ENCODE assay signal across 24 cellular contexts in the genomic region with DNA sequence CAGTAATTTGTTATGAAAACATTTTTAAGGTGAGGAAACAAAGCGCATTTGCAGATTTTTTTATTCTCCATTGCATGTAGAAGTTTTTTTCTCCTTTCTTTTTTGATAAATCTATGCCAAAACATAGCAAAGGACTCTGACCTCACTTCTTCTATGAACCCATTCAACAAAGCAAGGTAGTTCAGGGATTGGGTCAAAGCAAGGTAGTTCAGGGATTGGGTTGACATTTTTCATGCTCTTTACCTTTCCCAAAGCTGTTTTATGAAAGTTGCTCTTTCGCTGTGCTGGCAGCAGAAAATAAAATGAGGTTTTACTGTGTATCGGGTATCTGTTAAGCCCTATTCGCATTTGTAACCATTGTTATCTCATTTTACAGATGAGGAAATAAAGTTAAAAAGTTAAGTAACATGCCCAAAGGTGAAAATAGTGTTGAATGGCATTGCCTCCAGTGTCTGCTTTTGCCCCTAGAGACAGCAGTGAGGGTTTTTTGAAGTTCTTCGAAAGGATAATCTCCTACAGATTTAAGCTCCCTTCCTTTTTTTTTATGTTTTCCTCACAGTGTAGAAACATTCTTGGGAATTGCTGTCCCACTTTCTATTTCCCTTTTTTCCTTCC.
"Had no signal": no experiment of that assay in that cellular context is flagged by ENCODE, and none has a peak within 500 bp of the region (broad histone marks: within the 10 kb centered on the region; RNA-seq: fewer than 3 reads in every experiment).

No MANE protein-coding gene starts in this region.

- H3K4me3 Mint-ChIP-seq: activated CD4-positive, alpha-beta T cell treated with anti-CD3 and anti-CD28 coated beads, Interleukin-2, amount 10 ng/mL, durations not matched to agents 24 days and 14 days; activated naive CD8-positive, alpha-beta T cell treated with anti-CD3 and anti-CD28 coated beads for 36 hours; activated T-cell treated with anti-CD3 and anti-CD28 coated beads, Interleukin-2, amount 50 U/mL, for 24 hours had no signal

- H3K27ac Mint-ChIP-seq: activated CD4-positive, alpha-beta T cell treated with anti-CD3 and anti-CD28 coated beads, Interleukin-2, amount 10 ng/mL, durations not matched to agents 24 days and 14 days; activated naive CD8-positive, alpha-beta T cell treated with anti-CD3 and anti-CD28 coated beads for 36 hours; activated T-cell treated with anti-CD3 and anti-CD28 coated beads, Interleukin-2, amount 50 U/mL, for 24 hours; progenitor cell of endocrine pancreas had no signal

- H3K27me3 ChIP-seq: esophagus squamous epithelium, gastrocnemius medialis, spleen, upper lobe of left lung had no signal

- FAIRE-seq: astrocyte had no signal

- H3K9me3 ChIP-seq: esophagus squamous epithelium, gastrocnemius medialis, mucosa of descending colon, spleen, thoracic aorta, upper lobe of left lung had no signal

- H3K27ac ChIP-seq: esophagus squamous epithelium, gastrocnemius medialis, spleen, thoracic aorta, upper lobe of left lung, VCaP had no signal

- DNase-seq: activated CD4-positive, alpha-beta T cell treated with anti-CD3 and anti-CD28 coated beads, Interleukin-2, amount 10 ng/mL, durations not matched to agents 24 days and 14 days; activated CD8-positive, alpha-beta memory T cell treated with anti-CD3 and anti-CD28 coated beads for 24 hours; activated CD8-positive, alpha-beta memory T cell treated with anti-CD3 and anti-CD28 coated beads, Interleukin-2, amount 50 U/mL, for 4 hours; activated naive CD4-positive, alpha-beta T cell treated with Interleukin-2 at 50 U/mL for 16 hours; activated naive CD8-positive, alpha-beta T cell treated with anti-CD3 and anti-CD28 coated beads for 36 hours; activated T-cell treated with anti-CD3 and anti-CD28 coated beads, Interleukin-2, amount 50 U/mL, for 24 hours; central memory CD4-positive, alpha-beta T cell; effector memory CD4-positive, alpha-beta T cell; esophagus squamous epithelium; gastrocnemius medialis; head of caudate nucleus; hypothalamus; mesenchymal stem cell; mucosa of descending colon; retina; spleen; stimulated activated CD4-positive, alpha-beta T cell treated with anti-CD3 and anti-CD28 coated beads, Interleukin-4, amount 100 ng/mL, for 24 hours; stimulated activated naive CD4-positive, alpha-beta T cell treated with Interleukin-2 at 50 U/mL for 16 hours; upper lobe of left lung had no signal

- H3K27me3 Mint-ChIP-seq: activated CD4-positive, alpha-beta T cell treated with anti-CD3 and anti-CD28 coated beads, Interleukin-2, amount 10 ng/mL, durations not matched to agents 24 days and 14 days; activated naive CD8-positive, alpha-beta T cell treated with anti-CD3 and anti-CD28 coated beads for 36 hours; activated T-cell treated with anti-CD3 and anti-CD28 coated beads, Interleukin-2, amount 50 U/mL, for 24 hours; progenitor cell of endocrine pancreas had no signal

- ATAC-seq: activated CD4-positive, CD25-positive, alpha-beta regulatory T cell treated with anti-CD3 and anti-CD28 coated beads, Interleukin-2, amount 50 U/mL, for 24 hours; gastrocnemius medialis; mucosa of descending colon had no signal

- H3K9me3 Mint-ChIP-seq: activated CD4-positive, alpha-beta T cell treated with anti-CD3 and anti-CD28 coated beads, Interleukin-2, amount 10 ng/mL, durations not matched to agents 24 days and 14 days; activated naive CD8-positive, alpha-beta T cell treated with anti-CD3 and anti-CD28 coated beads for 36 hours; activated T-cell treated with anti-CD3 and anti-CD28 coated beads, Interleukin-2, amount 50 U/mL, for 24 hours had no signal

- H3K4me3 ChIP-seq: esophagus squamous epithelium, gastrocnemius medialis, mucosa of descending colon, spleen, thoracic aorta, upper lobe of left lung had no signal
